8 cellular contexts compared by ENCODE assay signal in the genomic region with DNA sequence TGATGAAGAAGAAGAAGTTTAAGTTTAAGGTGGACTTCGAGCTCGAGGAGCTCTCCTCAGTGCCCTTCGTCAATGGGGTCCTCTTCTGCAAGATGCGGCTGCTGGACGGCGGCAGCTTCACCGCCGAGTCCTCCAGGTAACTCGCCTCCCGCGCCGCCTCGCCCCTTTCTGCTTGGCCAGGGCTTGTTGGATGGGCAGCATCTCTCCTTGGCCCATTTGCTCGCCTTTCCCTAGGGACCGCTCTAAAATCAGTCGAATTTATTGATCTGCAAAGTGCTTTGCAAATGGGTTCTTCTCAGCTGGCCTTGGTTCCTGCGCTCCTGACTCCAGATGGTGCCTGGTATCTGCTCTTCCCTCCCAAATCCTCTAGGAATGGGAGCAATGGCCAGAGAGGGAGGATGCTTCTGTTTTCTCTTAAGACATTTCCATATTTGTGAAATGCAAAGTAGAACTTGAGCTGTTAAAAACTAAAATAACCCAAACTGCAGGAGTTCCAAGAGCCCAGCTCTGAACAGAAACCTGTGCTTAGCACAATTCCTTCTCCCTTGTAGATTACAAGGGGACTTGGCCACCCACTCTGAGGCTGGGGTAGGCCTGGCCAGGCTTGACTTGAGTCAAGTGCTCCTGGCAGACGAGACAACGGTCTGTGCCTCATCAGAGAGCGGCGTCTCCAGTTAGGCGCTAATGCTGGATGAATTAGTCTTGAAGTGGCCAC. TPM values are rescaled to one million over a fixed set of nuclear protein-coding genes. Genes with fewer than 3 reads are reported as not detected.
A peak's percentile ranks its signal among the peaks of the same experiment; 100 is the strongest.
DNase-seq lines count a peak whose midpoint lies in the region; ATAC-seq and TF ChIP-seq lines count a peak whose summit lies in the region.

No MANE protein-coding gene starts in this region.

- intact Hi-C loops in stomach (cut with DNase I; ENCODE audit: low total_unique reads), result no loop called here

- DNase-seq in AG08395 (ENCODE audit: low spot score), result peak; percentile 56
- DNase-seq in NCI-H526 treated with DMSO at 0.1 percent for 48 hours (lab: John Stamatoyannopoulos, UW), result peak; percentile 72
- peak; percentile 47 to 58 for DNase-seq in activated CD4-positive, alpha-beta T cell treated with anti-CD3 and anti-CD28 coated beads, Interleukin-2, amount 50 U/mL, for 48 hours
- DNase-seq in stomach, result peak; percentile 44

- H3K4me1 ChIP-seq in endocrine pancreas (ENCODE audit: control insufficient read depth, insufficient read depth, low read length), result no peaks in the 10 kb centered on the region
- H3K4me1 ChIP-seq in mononuclear cell (ENCODE audit: insufficient read depth, low read length), result peaks cover 67% of the 10 kb centered on the region
- H3K4me1 ChIP-seq in stomach, result peaks cover 18 to 39% (median 24%) of the 10 kb centered on the region in 4 donors

- H3K9ac ChIP-seq in endocrine pancreas (ENCODE audit: control insufficient read depth, insufficient read depth, low read length), result no peak overlapping the region

- TF ChIP-seq POLR2A in stomach (IDR thresholded peaks at IDR 0.05), result no peak

- TF ChIP-seq CTCF in stomach (IDR thresholded peaks at IDR 0.05), result no peak

- no peaks in the 10 kb centered on the region for H3K27me3 ChIP-seq in endocrine pancreas (ENCODE audit: control insufficient read depth, insufficient read depth, low read length)
- H3K27me3 ChIP-seq in mononuclear cell (ENCODE audit: insufficient read depth, low read length), result no peaks in the 10 kb centered on the region
- no peaks in the 10 kb centered on the region for H3K27me3 ChIP-seq in stomach

- ATAC-seq in GM18867 (IDR thresholded peaks at IDR 0.05; ENCODE audit: unreplicated experiment), result peak; percentile 8
- peak; percentile 26 for ATAC-seq in HG03108 (IDR thresholded peaks at IDR 0.05; ENCODE audit: unreplicated experiment)

- peak overlapping the region; percentile 29 for H3K4me3 ChIP-seq in endocrine pancreas (ENCODE audit: control insufficient read depth, insufficient read depth, low read length)
- H3K4me3 ChIP-seq in mononuclear cell (ENCODE audit: low read length), result peak overlapping the region; percentile 68
- peak overlapping the region; percentile 53 to 83 (median 67) for H3K4me3 ChIP-seq in stomach

- H3K36me3 ChIP-seq in endocrine pancreas (ENCODE audit: control insufficient read depth, insufficient read depth, low read length) (no peaks in the 10 kb centered on the region), stomach (no peaks in the 10 kb centered on the region)

- H3K9me3 ChIP-seq in endocrine pancreas (ENCODE audit: control insufficient read depth, low read length) (no peaks in the 10 kb centered on the region), mononuclear cell (ENCODE audit: low read depth, low read length) (no peaks in the 10 kb centered on the region), stomach (no peaks in the 10 kb centered on the region)

- 5 to 13% (median 11%) methylated on average over 21 to 22 of the region's 22 CpGs for WGBS in stomach, 5 donors

- no peak for TF ChIP-seq EP300 in stomach (IDR thresholded peaks at IDR 0.05)

- peak overlapping the region; percentile 63 to 85 (median 70) for H3K27ac ChIP-seq in stomach

RNA-seq across cellular contexts. Expression of gene EEIG2, which starts 0.7 kb away (rescaled TPM):
- 22.9 TPM for total RNA-seq in mononuclear cell
- 10 to 100 TPM in 3 of 5 donors, 1 to 10 TPM in 2; 4.7 to 33.2 (median 11.0) TPM for total RNA-seq in stomach
- polyA plus RNA-seq in stomach, result 10 to 100 TPM in 1 of 3 donors, 1 to 10 TPM in 2; 3.1 to 11.9 (median 8.3) TPM

Comparison
In these comparisons a context has a peak if more than half of its experiments do, and no peak if none do; other contexts are left out.
1. Peak in every context shown above with its lines: DNase-seq, ATAC-seq, H3K4me3 ChIP-seq and H3K27ac ChIP-seq.